Comparison of ENCODE assay signal across 29 cellular contexts in the genomic region with DNA sequence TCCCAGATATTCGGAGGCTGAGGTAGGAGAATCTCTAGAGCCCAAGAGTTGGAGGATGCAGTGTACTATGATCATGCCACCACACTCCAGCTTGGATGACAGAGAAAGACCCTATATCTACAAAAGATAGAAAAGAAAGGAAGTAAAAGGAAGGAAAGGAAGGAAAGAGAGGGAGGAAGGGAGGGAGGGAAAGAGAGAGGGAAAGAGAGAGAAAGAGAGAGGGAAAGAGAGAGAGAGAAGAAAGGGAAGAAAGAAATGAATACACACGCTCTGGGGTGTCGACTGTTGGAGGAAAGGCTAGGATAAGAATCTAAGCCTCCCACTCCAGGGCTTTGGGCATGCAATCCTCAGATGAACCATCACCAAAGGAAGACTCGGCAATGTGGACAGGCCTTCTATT.
"Had no signal": no experiment of that assay in that cellular context is flagged by ENCODE, and none has a peak within 500 bp of the region (broad histone marks: within the 10 kb centered on the region; RNA-seq: fewer than 3 reads in every experiment).

No MANE protein-coding gene starts in this region.

- H3K36me3 Mint-ChIP-seq: naive thymus-derived CD8-positive, alpha-beta T cell had no signal

- H3K4me3 ChIP-seq: coronary artery, esophagus muscularis mucosa, gastroesophageal sphincter, heart right ventricle, left lung, pancreas, prostate gland, thyroid gland, upper lobe of left lung had no signal

- H3K9me3 Mint-ChIP-seq: naive thymus-derived CD8-positive, alpha-beta T cell; neural crest cell; stimulated activated naive CD8-positive, alpha-beta T cell treated with anti-CD3 and anti-CD28 coated beads, Interleukin-15, amount 100 ng/mL, for 72 hours had no signal

- H3K36me3 ChIP-seq: esophagus muscularis mucosa, gastroesophageal sphincter, heart right ventricle, left lung, neutrophil, pancreas, prostate gland, thyroid gland, upper lobe of left lung had no signal

- ATAC-seq: foreskin keratinocyte; gastroesophageal sphincter; heart right ventricle; left cardiac atrium; naive thymus-derived CD8-positive, alpha-beta T cell; right cardiac atrium; stimulated activated naive CD8-positive, alpha-beta T cell treated with anti-CD3 and anti-CD28 coated beads, Interleukin-15, amount 100 ng/mL, for 72 hours had no signal

- DNase-seq: dermis blood vessel endothelial cell; effector memory CD4-positive, alpha-beta T cell; foreskin keratinocyte; heart right ventricle; hippocampal formation; left cardiac atrium; left lung; mesenchymal stem cell; midbrain; naive thymus-derived CD8-positive, alpha-beta T cell; pancreas; right cardiac atrium; small intestine; stimulated activated CD4-positive, alpha-beta T cell treated with anti-CD3 and anti-CD28 coated beads, Interleukin-15, amount 100 ng/mL, for 24 hours; stimulated activated CD4-positive, alpha-beta T cell treated with anti-CD3 and anti-CD28 coated beads, Interleukin-4, amount 100 ng/mL, for 1 hour; stimulated activated CD8-positive, alpha-beta memory T cell treated with anti-CD3 and anti-CD28 coated beads, Interleukin-4, amount 100 ng/mL, for 48 hours; stimulated activated naive CD4-positive, alpha-beta T cell; stimulated activated naive CD8-positive, alpha-beta T cell treated with anti-CD3 and anti-CD28 coated beads, Interleukin-15, amount 100 ng/mL, for 72 hours; thyroid gland; upper lobe of left lung had no signal

- H3K27me3 ChIP-seq: esophagus muscularis mucosa, foreskin keratinocyte, gastroesophageal sphincter, heart right ventricle, left lung, pancreas, thyroid gland, upper lobe of left lung had no signal

- FAIRE-seq: endothelial cell of umbilical vein, islet of Langerhans, pancreas, small intestine, urothelium cell line had no signal

- H3K4me3 Mint-ChIP-seq: naive thymus-derived CD8-positive, alpha-beta T cell; neural crest cell; stimulated activated naive CD8-positive, alpha-beta T cell treated with anti-CD3 and anti-CD28 coated beads, Interleukin-15, amount 100 ng/mL, for 72 hours had no signal

- H3K9me3 ChIP-seq: esophagus muscularis mucosa, gastroesophageal sphincter, heart right ventricle, left lung, neutrophil, pancreas, prostate gland, thyroid gland, upper lobe of left lung had no signal

- H3K27ac ChIP-seq: coronary artery, heart right ventricle, left lung, neutrophil, pancreas, prostate gland, thyroid gland, upper lobe of left lung had no signal
